In genomic region chr15:55654541-55654940, GRCh38 we compare ENCODE assay signal across 23 cellular contexts.
A peak's percentile ranks its signal among the peaks of the same experiment; 100 is the strongest.
DNase-seq lines count a peak whose midpoint lies in the region; ATAC-seq and TF ChIP-seq lines count a peak whose summit lies in the region.
"Had no signal": no experiment of that assay in that cellular context is flagged by ENCODE, and none has a peak within 500 bp of the region (broad histone marks: within the 10 kb centered on the region; RNA-seq: fewer than 3 reads in every experiment).

No MANE protein-coding gene starts in this region.

- H3K4me3 ChIP-seq in AG04450 (ENCODE audit: low read depth, low read length) (no peak overlapping the region), fibroblast of villous mesenchyme (ENCODE audit: low read depth, low read length) (no peak overlapping the region)
- H3K4me3 ChIP-seq: heart right ventricle, lung, prostate gland, smooth muscle cell had no signal

- no peak for TF ChIP-seq CTCF in AG04450 (IDR thresholded peaks at IDR 0.05; ENCODE audit: low read depth, low read length)
- TF ChIP-seq CTCF in chondrocyte (IDR thresholded peaks at IDR 0.05): no peak
- TF ChIP-seq CTCF in fibroblast of villous mesenchyme (IDR thresholded peaks at IDR 0.05; ENCODE audit: insufficient read depth, low read depth, low read length): no peak
- TF ChIP-seq CTCF in GM10266 (IDR thresholded peaks at IDR 0.05; ENCODE audit: control insufficient read depth, insufficient read depth, low read depth, missing control alignments): no peak

- ATAC-seq in GM21717 (IDR thresholded peaks at IDR 0.05; ENCODE audit: unreplicated experiment): no peak
- ATAC-seq in activated T-helper 17 cell treated with anti-CD3 and anti-CD28 coated beads, Interleukin-2, amount 50 U/mL, for 72 hours (replicated peaks): no peak
- ATAC-seq: heart right ventricle; HepG2; naive thymus-derived CD4-positive, alpha-beta T cell had no signal

- H3K4me3 Mint-ChIP-seq in chondrocyte (ENCODE audit: unreplicated experiment): no peak overlapping the region
- H3K4me3 Mint-ChIP-seq in activated T-helper 17 cell treated with anti-CD3 and anti-CD28 coated beads, Interleukin-2, amount 50 U/mL, for 72 hours: no peak overlapping the region
- H3K4me3 Mint-ChIP-seq: CD4-positive, alpha-beta memory T cell; naive thymus-derived CD4-positive, alpha-beta T cell had no signal

- no peaks in the 10 kb centered on the region for H3K27me3 ChIP-seq in AG04450 (ENCODE audit: control insufficient read depth, insufficient read depth, low read length)
- H3K27me3 ChIP-seq: heart right ventricle had no signal

- H3K36me3 Mint-ChIP-seq in chondrocyte (ENCODE audit: low read depth): no peaks in the 10 kb centered on the region
- no peaks in the 10 kb centered on the region for H3K36me3 Mint-ChIP-seq in activated T-helper 17 cell treated with anti-CD3 and anti-CD28 coated beads, Interleukin-2, amount 50 U/mL, for 72 hours (ENCODE audit: low read depth)
- H3K36me3 Mint-ChIP-seq: CD4-positive, alpha-beta memory T cell; naive thymus-derived CD4-positive, alpha-beta T cell had no signal

- POLR2A ChIA-PET in AG04450 (lab: Yijun Ruan, JAX): interaction anchor here (0.6 kb wide), 1 partner anchor 56 kb away, joined by 3 read pairs; no protein-coding TSS in a partner anchor

- CTCF ChIA-PET in AG04450 (lab: Charles Lee): interaction anchor here (1.0 kb wide), 1 partner anchor 192 kb away, joined by 4 read pairs; no protein-coding TSS in a partner anchor

- H3K4me1 Mint-ChIP-seq in chondrocyte (ENCODE audit: low read depth): peaks cover 20% of the 10 kb centered on the region
- H3K4me1 Mint-ChIP-seq in activated T-helper 17 cell treated with anti-CD3 and anti-CD28 coated beads, Interleukin-2, amount 50 U/mL, for 72 hours: no peaks in the 10 kb centered on the region
- H3K4me1 Mint-ChIP-seq: CD4-positive, alpha-beta memory T cell; naive thymus-derived CD4-positive, alpha-beta T cell had no signal

- no peaks in the 10 kb centered on the region for H3K9me3 ChIP-seq in AG04450 (ENCODE audit: control insufficient read depth, insufficient read depth, low read length)
- H3K9me3 ChIP-seq: heart right ventricle, prostate gland had no signal

- H3K27ac ChIP-seq in AG04450 (ENCODE audit: low read depth, low read length): no peak overlapping the region
- H3K27ac ChIP-seq: heart right ventricle, prostate gland had no signal

- H3K9me3 Mint-ChIP-seq in chondrocyte (ENCODE audit: low read depth): no peaks in the 10 kb centered on the region
- H3K9me3 Mint-ChIP-seq in activated T-helper 17 cell treated with anti-CD3 and anti-CD28 coated beads, Interleukin-2, amount 50 U/mL, for 72 hours: no peaks in the 10 kb centered on the region
- H3K9me3 Mint-ChIP-seq: activated T-helper 2 cell treated with anti-CD3 and anti-CD28 coated beads, Interferon-gamma antibody, Interleukin-2, Interleukin-4, amounts not matched to agents 10 μg/mL and 5 μg/mL and 100 μg/mL, durations not matched to agents 14 hours and 24 hours and 36 hours; CD4-positive, alpha-beta memory T cell; naive thymus-derived CD4-positive, alpha-beta T cell had no signal

- no peaks in the 10 kb centered on the region for H3K27me3 Mint-ChIP-seq in chondrocyte (ENCODE audit: low read depth)
- peaks cover 3% of the 10 kb centered on the region for H3K27me3 Mint-ChIP-seq in activated T-helper 17 cell treated with anti-CD3 and anti-CD28 coated beads, Interleukin-2, amount 50 U/mL, for 72 hours
- H3K27me3 Mint-ChIP-seq: CD4-positive, alpha-beta memory T cell had no signal

- H3K27ac Mint-ChIP-seq in chondrocyte (ENCODE audit: unreplicated experiment): peak overlapping the region; percentile 25
- H3K27ac Mint-ChIP-seq in activated T-helper 17 cell treated with anti-CD3 and anti-CD28 coated beads, Interleukin-2, amount 50 U/mL, for 72 hours: no peak overlapping the region
- H3K27ac Mint-ChIP-seq: activated T-helper 2 cell treated with anti-CD3 and anti-CD28 coated beads, Interferon-gamma antibody, Interleukin-2, Interleukin-4, amounts not matched to agents 10 μg/mL and 5 μg/mL and 100 μg/mL, durations not matched to agents 14 hours and 24 hours and 36 hours; CD4-positive, alpha-beta memory T cell; naive thymus-derived CD4-positive, alpha-beta T cell had no signal

- peak; percentile 3 for DNase-seq in AG04450 (ENCODE audit: low read depth, low spot score)
- DNase-seq in NCI-H226: peak; percentile 45
- DNase-seq in chondrocyte (ENCODE audit: low spot score): no peak
- peak; percentile 51 for DNase-seq in fibroblast of villous mesenchyme (ENCODE audit: low read depth)
- DNase-seq in COR-L47 (lab: John Stamatoyannopoulos, UW): no peak
- DNase-seq in GM10266 (ENCODE audit: extremely low spot score): no peak
- DNase-seq: activated CD4-positive, CD25-positive, alpha-beta regulatory T cell; activated CD8-positive, alpha-beta memory T cell treated with anti-CD3 and anti-CD28 coated beads for 24 hours; CD4-positive, alpha-beta memory T cell; DMS79 treated with DMSO at 0.1 percent for 48 hours; heart right ventricle; naive thymus-derived CD4-positive, alpha-beta T cell; NCI-H2029 treated with DMSO at 0.1 percent for 48 hours; NCI-H524; SHP77 treated with DMSO at 0.1 percent for 48 hours; stimulated activated CD4-positive, alpha-beta T cell treated with anti-CD3 and anti-CD28 coated beads, Interleukin-4, amount 100 ng/mL, for 4 hours had no signal

Comparison
In these comparisons a context has a peak if more than half of its experiments do, and no peak if none do; other contexts are left out.
1. DNase-seq: peak in AG04450 (single experiment), NCI-H226 (single experiment) and fibroblast of villous mesenchyme (single experiment); none in chondrocyte (single experiment), COR-L47 (single experiment) and GM10266 (single experiment).